In genomic region chr5:643351-643801, GRCh38 we compare ENCODE assay signal across 11 cellular contexts. TPM values are rescaled to one million over a fixed set of nuclear protein-coding genes. Genes with fewer than 3 reads are reported as not detected.
DNase-seq lines count a peak whose midpoint lies in the region; ATAC-seq and TF ChIP-seq lines count a peak whose summit lies in the region.
"Had no signal": no experiment of that assay in that cellular context is flagged by ENCODE, and none has a peak within 500 bp of the region (broad histone marks: within the 10 kb centered on the region; RNA-seq: fewer than 3 reads in every experiment).

No MANE protein-coding gene starts in this region.

- H3K4me3 Mint-ChIP-seq in activated T-cell treated with anti-CD3 and anti-CD28 coated beads, Interleukin-2, amount 50 U/mL, for 24 hours: no peak overlapping the region
- no peak overlapping the region for H3K4me3 Mint-ChIP-seq in activated T-cell treated with anti-CD3 and anti-CD28 coated beads, Interleukin-2, amount 50 U/mL, for 72 hours
- H3K4me3 Mint-ChIP-seq: T-helper 2 cell treated with Interferon-gamma antibody and Interleukin-4, amounts not matched to agents 5 μg/mL and 100 μg/mL, for 36 hours had no signal

- peaks cover 74% of the 10 kb centered on the region for H3K36me3 Mint-ChIP-seq in activated T-cell treated with anti-CD3 and anti-CD28 coated beads, Interleukin-2, amount 50 U/mL, for 24 hours (ENCODE audit: low read depth)
- H3K36me3 Mint-ChIP-seq in activated T-cell treated with anti-CD3 and anti-CD28 coated beads, Interleukin-2, amount 50 U/mL, for 72 hours (ENCODE audit: insufficient read depth in 2 of 2): peaks cover 0 to 4% of the 10 kb centered on the region in 2 donors

- H3K27me3 Mint-ChIP-seq in activated T-cell treated with anti-CD3 and anti-CD28 coated beads, Interleukin-2, amount 50 U/mL, for 24 hours: no peaks in the 10 kb centered on the region
- no peaks in the 10 kb centered on the region for H3K27me3 Mint-ChIP-seq in activated T-cell treated with anti-CD3 and anti-CD28 coated beads, Interleukin-2, amount 50 U/mL, for 72 hours (ENCODE audit: low read depth)

- peak; percentile 27 for DNase-seq in activated T-cell treated with anti-CD3 and anti-CD28 coated beads, Interleukin-2, amount 50 U/mL, for 24 hours
- no peak for DNase-seq in activated T-cell treated with anti-CD3 and anti-CD28 coated beads, Interleukin-2, amount 50 U/mL, for 72 hours
- DNase-seq in NCI-H1436 treated with DMSO at 0.1 percent for 48 hours (lab: John Stamatoyannopoulos, UW): peak; percentile 78
- DNase-seq in posterior vena cava (ENCODE audit: low spot score): peak; percentile 81
- DNase-seq in LoVo (ENCODE audit: low spot score): no peak
- no peak for DNase-seq in coronary artery (ENCODE audit: low spot score)
- DNase-seq in activated CD8-positive, alpha-beta memory T cell treated with anti-CD3 and anti-CD28 coated beads, Interleukin-2, amount 50 U/mL, for 48 hours: no peak
- DNase-seq: GF-D8, HCEC 1CT had no signal

- H3K9me3 Mint-ChIP-seq in activated T-cell treated with anti-CD3 and anti-CD28 coated beads, Interleukin-2, amount 50 U/mL, for 24 hours: no peaks in the 10 kb centered on the region
- no peaks in the 10 kb centered on the region for H3K9me3 Mint-ChIP-seq in activated T-cell treated with anti-CD3 and anti-CD28 coated beads, Interleukin-2, amount 50 U/mL, for 72 hours
- H3K9me3 Mint-ChIP-seq: T-helper 2 cell treated with Interferon-gamma antibody and Interleukin-4, amounts not matched to agents 5 μg/mL and 100 μg/mL, for 36 hours had no signal

- no peak overlapping the region for H3K4me3 ChIP-seq in coronary artery

- no peaks in the 10 kb centered on the region for H3K4me1 Mint-ChIP-seq in activated T-cell treated with anti-CD3 and anti-CD28 coated beads, Interleukin-2, amount 50 U/mL, for 24 hours (ENCODE audit: low read depth)
- no peaks in the 10 kb centered on the region for H3K4me1 Mint-ChIP-seq in activated T-cell treated with anti-CD3 and anti-CD28 coated beads, Interleukin-2, amount 50 U/mL, for 72 hours (ENCODE audit: low read depth)

- TF ChIP-seq CTCF in coronary artery (IDR thresholded peaks at IDR 0.05): no peak

- no peak overlapping the region for H3K27ac ChIP-seq in coronary artery

- no peak for ATAC-seq in activated T-cell treated with anti-CD3 and anti-CD28 coated beads, Interleukin-2, amount 50 U/mL, for 72 hours (replicated peaks in 1 of 2)
- ATAC-seq in GM21825 (IDR thresholded peaks at IDR 0.05; ENCODE audit: unreplicated experiment): peak; percentile 41

- intact Hi-C loops in posterior vena cava (cut with DNase I): no loop called here

- no peak overlapping the region for H3K27ac Mint-ChIP-seq in activated T-cell treated with anti-CD3 and anti-CD28 coated beads, Interleukin-2, amount 50 U/mL, for 24 hours
- H3K27ac Mint-ChIP-seq in activated T-cell treated with anti-CD3 and anti-CD28 coated beads, Interleukin-2, amount 50 U/mL, for 72 hours: no peak overlapping the region
- H3K27ac Mint-ChIP-seq: T-helper 2 cell treated with Interferon-gamma antibody and Interleukin-4, amounts not matched to agents 5 μg/mL and 100 μg/mL, for 36 hours had no signal

RNA-seq across cellular contexts. Expression of gene CEP72, which starts 31.2 kb away (rescaled TPM):
- total RNA-seq in activated T-cell treated with anti-CD3 and anti-CD28 coated beads, Interleukin-2, amount 50 U/mL, for 72 hours: 10 to 100 TPM; 18.6 to 18.7 TPM
- total RNA-seq in posterior vena cava: 1 to 10 TPM; 1.9 to 2.4 TPM

RNA-seq across cellular contexts. Expression of gene TPPP, which starts 49.8 kb away (rescaled TPM):
- total RNA-seq in activated T-cell treated with anti-CD3 and anti-CD28 coated beads, Interleukin-2, amount 50 U/mL, for 72 hours: under 1 TPM; 0.29 to 0.32 TPM
- 10 to 100 TPM in 1 of 2 donors, 1 to 10 TPM in 1; 9.8 to 10.8 TPM for total RNA-seq in posterior vena cava

Comparison
In these comparisons a context has a peak if more than half of its experiments do, and no peak if none do; other contexts are left out.
1. DNase-seq: peak in activated T-cell treated with anti-CD3 and anti-CD28 coated beads, Interleukin-2, amount 50 U/mL, for 24 hours (single experiment), NCI-H1436 treated with DMSO at 0.1 percent for 48 hours (single experiment) and posterior vena cava (single experiment); none in activated T-cell treated with anti-CD3 and anti-CD28 coated beads, Interleukin-2, amount 50 U/mL, for 72 hours (0 of 2), LoVo (single experiment), coronary artery (single experiment) and activated CD8-positive, alpha-beta memory T cell treated with anti-CD3 and anti-CD28 coated beads, Interleukin-2, amount 50 U/mL, for 48 hours (single experiment).
2. RNA of gene CEP72, which starts 31.2 kb away (total RNA-seq): 18.6 to 18.7 TPM in activated T-cell treated with anti-CD3 and anti-CD28 coated beads, Interleukin-2, amount 50 U/mL, for 72 hours; 1.9 to 2.4 TPM in posterior vena cava; every median in the first group is over 4 times any median in the second.
3. RNA of gene TPPP, which starts 49.8 kb away (total RNA-seq): 9.8 to 10.8 TPM in posterior vena cava; 0.29 to 0.32 TPM in activated T-cell treated with anti-CD3 and anti-CD28 coated beads, Interleukin-2, amount 50 U/mL, for 72 hours; every median in the first group is over 4 times any median in the second.